19 cellular contexts compared by ENCODE assay signal in genomic region chr17:53142890-53143289, GRCh38.
DNase-seq lines count a peak whose midpoint lies in the region; TF ChIP-seq lines count a peak whose summit lies in the region.
"Had no signal": no experiment of that assay in that cellular context is flagged by ENCODE, and none has a peak within 500 bp of the region (broad histone marks: within the 10 kb centered on the region; RNA-seq: fewer than 3 reads in every experiment).

No MANE protein-coding gene starts in this region.

- in situ Hi-C loops in mammary epithelial cell (cut with MboI; ENCODE audit: low sequenced_read_pairs in 2 of 2), result no loop called here
- in situ Hi-C loops in KBM-7 (cut with MboI; ENCODE audit: low pct_unique_long_range_greater_than_20kb, low sequenced_read_pairs), result no loop called here

- POLR2A ChIA-PET in MCF 10A (lab: Yijun Ruan, JAX), result interaction anchor here (0.6 kb wide), 1 partner anchor 753 kb away, joined by 3 read pairs; no protein-coding TSS in a partner anchor

- no peak overlapping the region for H3K4me3 Mint-ChIP-seq in MCF 10A (ENCODE audit: unreplicated experiment)
- H3K4me3 Mint-ChIP-seq: activated B cell treated with CpG ODN at 0.5 μM for 24 hours, nephron had no signal

- H3K9me3 Mint-ChIP-seq in MCF 10A (ENCODE audit: unreplicated experiment), result no peaks in the 10 kb centered on the region
- H3K9me3 Mint-ChIP-seq: nephron had no signal

- H3K79me2 ChIP-seq in mammary epithelial cell (ENCODE audit: insufficient read depth, low read length), result no peaks in the 10 kb centered on the region
- H3K79me2 ChIP-seq in hepatocyte, result no peaks in the 10 kb centered on the region
- no peaks in the 10 kb centered on the region for H3K79me2 ChIP-seq in smooth muscle cell (ENCODE audit: low read depth)

- H4K20me1 ChIP-seq in mammary epithelial cell (ENCODE audit: insufficient read depth, low read length), result no peaks in the 10 kb centered on the region
- no peaks in the 10 kb centered on the region for H4K20me1 ChIP-seq in hepatocyte (ENCODE audit: insufficient read depth, poor library complexity, severe bottlenecking)
- H4K20me1 ChIP-seq in smooth muscle cell (ENCODE audit: low read depth), result no peaks in the 10 kb centered on the region

- 54% methylated on average over 3 of the region's 3 CpGs for WGBS in mammary epithelial cell (ENCODE audit: low coverage, missing lambda C conversion rate)
- 4% methylated on average over 3 of the region's 3 CpGs for WGBS in hepatocyte (ENCODE audit: low lambda C conversion rate, missing lambda C conversion rate)
- WGBS in smooth muscle cell (ENCODE audit: low lambda C conversion rate), result 0% methylated on average over 3 of the region's 3 CpGs

- H3K4me1 ChIP-seq in mammary epithelial cell (ENCODE audit: insufficient read depth, low read length) (no peaks in the 10 kb centered on the region), hepatocyte (ENCODE audit: insufficient read depth) (no peaks in the 10 kb centered on the region), smooth muscle cell (ENCODE audit: low read depth) (peaks cover 17% of the 10 kb centered on the region)
- H3K4me1 ChIP-seq: esophagus squamous epithelium, sigmoid colon, tibial artery had no signal

- H3K9me3 ChIP-seq in mammary epithelial cell (replicated peaks; ENCODE audit: insufficient read depth, low read length) (no peaks in the 10 kb centered on the region), hepatocyte (ENCODE audit: low read depth) (no peaks in the 10 kb centered on the region), smooth muscle cell (replicated peaks; ENCODE audit: low read depth) (no peaks in the 10 kb centered on the region)
- H3K9me3 ChIP-seq: esophagus squamous epithelium, sigmoid colon, tibial artery had no signal

- H3K27ac ChIP-seq in mammary epithelial cell (ENCODE audit: insufficient read depth, low read depth, low read length) (no peak overlapping the region), hepatocyte (no peak overlapping the region), smooth muscle cell (ENCODE audit: low read depth) (no peak overlapping the region)
- H3K27ac ChIP-seq: coronary artery, esophagus squamous epithelium, sigmoid colon, tibial artery had no signal

- TF ChIP-seq CTCF in MCF 10A (IDR thresholded peaks at IDR 0.05; ENCODE audit: unreplicated experiment) (no peak), mammary epithelial cell (conservative IDR thresholded peaks at IDR 0.05 in 1 of 2, IDR thresholded peaks at IDR 0.05 in 1 of 2; ENCODE audit: extremely low read depth in 1 of 2, insufficient read depth in 1 of 2, low read depth in 1 of 2, low read length in 2 of 2) (no peak), hepatocyte (IDR thresholded peaks at IDR 0.05; ENCODE audit: poor library complexity) (no peak), smooth muscle cell (IDR thresholded peaks at IDR 0.05; ENCODE audit: borderline replicate concordance, insufficient read depth, poor library complexity, severe bottlenecking) (no peak)

- dilution Hi-C loops in mammary epithelial cell (cut with HindIII; ENCODE audit: low sequenced_read_pairs), result no loop called here

- no peaks in the 10 kb centered on the region for H3F3A ChIP-seq in smooth muscle cell (ENCODE audit: low read depth)

- H2AFZ ChIP-seq in mammary epithelial cell (ENCODE audit: low read depth, low read length) (no peak overlapping the region), hepatocyte (no peak overlapping the region), smooth muscle cell (ENCODE audit: low read depth) (peak overlapping the region; percentile 78)

- CTCF ChIA-PET in MCF 10A (lab: Yijun Ruan, JAX), result no interaction called here
- CTCF ChIA-PET in mammary epithelial cell (lab: Charles Lee; ENCODE audit: low non-redundant PET), result no interaction called here

- no peak overlapping the region for H3K4me3 ChIP-seq in mammary epithelial cell (replicated peaks in 1 of 3; ENCODE audit: insufficient read depth in 1 of 3, low read depth in 2 of 3, low read length in 3 of 3)
- no peak overlapping the region for H3K4me3 ChIP-seq in hepatocyte
- H3K4me3 ChIP-seq in smooth muscle cell, result no peak overlapping the region
- H3K4me3 ChIP-seq in H7 (ENCODE audit: insufficient read depth, low read depth, low read length), result no peak overlapping the region
- H3K4me3 ChIP-seq: coronary artery, esophagus squamous epithelium, sigmoid colon, tibial artery had no signal

- DNase-seq in MCF 10A (ENCODE audit: unreplicated experiment) (peak; percentile 3), mammary epithelial cell (no peak), RPMI8226 (peak; percentile 16), hepatocyte (ENCODE audit: low spot score) (peak; percentile 15), smooth muscle cell (lab: John Stamatoyannopoulos, UW; ENCODE audit: unreplicated experiment) (no peak), KBM-7 (no peak), germinal center (ENCODE audit: low spot score) (no peak), H7 (no peak)
- DNase-seq: ACHN; activated B cell treated with CpG ODN at 0.5 μM for 24 hours; activated gamma-delta T cell; aorta; esophagus squamous epithelium; sigmoid colon; stimulated activated CD4-positive, alpha-beta T cell treated with anti-CD3 and anti-CD28 coated beads, Interleukin-4, amount 100 ng/mL, for 24 hours; SW 1271; tibial artery had no signal

- intact Hi-C loops in MCF 10A (cut with micrococcal nuclease), result no loop called here
- intact Hi-C loops in mammary epithelial cell (cut with micrococcal nuclease), result no loop called here

- no peaks in the 10 kb centered on the region for H3K36me3 ChIP-seq in mammary epithelial cell (ENCODE audit: insufficient read depth, low read length)
- H3K36me3 ChIP-seq in hepatocyte (replicated peaks; ENCODE audit: insufficient read depth, low read depth), result no peaks in the 10 kb centered on the region
- H3K36me3 ChIP-seq in smooth muscle cell (ENCODE audit: low read depth), result no peaks in the 10 kb centered on the region
- no peaks in the 10 kb centered on the region for H3K36me3 ChIP-seq in H7 (replicated peaks; ENCODE audit: control insufficient read depth, insufficient read depth, low read length)
- H3K36me3 ChIP-seq: esophagus squamous epithelium, sigmoid colon, tibial artery had no signal

- H3K27me3 ChIP-seq in mammary epithelial cell (ENCODE audit: insufficient read depth, low read length) (no peaks in the 10 kb centered on the region), hepatocyte (no peaks in the 10 kb centered on the region), smooth muscle cell (ENCODE audit: low read depth) (no peaks in the 10 kb centered on the region), H7 (ENCODE audit: control insufficient read depth, insufficient read depth, low read length) (no peaks in the 10 kb centered on the region)
- H3K27me3 ChIP-seq: esophagus squamous epithelium, sigmoid colon, tibial artery had no signal

- H3K4me2 ChIP-seq in mammary epithelial cell (ENCODE audit: insufficient read depth, low read depth, low read length), result no peak overlapping the region
- no peak overlapping the region for H3K4me2 ChIP-seq in hepatocyte
- peak overlapping the region; percentile 79 for H3K4me2 ChIP-seq in smooth muscle cell

- no peak overlapping the region for H3K27ac Mint-ChIP-seq in MCF 10A (ENCODE audit: low read depth, unreplicated experiment)
- H3K27ac Mint-ChIP-seq: activated B cell treated with CpG ODN at 0.5 μM for 24 hours, nephron had no signal

- BruUV-seq in MCF 10A (replicated peaks; lab: Mats Ljungman, UMichigan) (no TSS peak), mammary epithelial cell (replicated peaks; lab: Mats Ljungman, UMichigan) (no TSS peak)

- H3K9me2 ChIP-seq in hepatocyte (replicated peaks; ENCODE audit: insufficient read depth), result no peaks in the 10 kb centered on the region

- H3K9ac ChIP-seq in mammary epithelial cell (ENCODE audit: insufficient read depth, low read length) (no peak overlapping the region), smooth muscle cell (ENCODE audit: low read depth) (no peak overlapping the region)

- peaks cover 45% of the 10 kb centered on the region for H3K27me3 Mint-ChIP-seq in MCF 10A (ENCODE audit: insufficient read depth, unreplicated experiment)
- H3K27me3 Mint-ChIP-seq: activated B cell treated with CpG ODN at 0.5 μM for 24 hours had no signal

- no peaks in the 10 kb centered on the region for H3K4me1 Mint-ChIP-seq in MCF 10A (ENCODE audit: insufficient read depth, unreplicated experiment)
- H3K4me1 Mint-ChIP-seq: activated B cell treated with CpG ODN at 0.5 μM for 24 hours had no signal

- no peaks in the 10 kb centered on the region for H3K36me3 Mint-ChIP-seq in MCF 10A (ENCODE audit: insufficient read depth, unreplicated experiment)

Comparison
In these comparisons a context has a peak if more than half of its experiments do, and no peak if none do; other contexts are left out.
1. DNase-seq: peak in MCF 10A (single experiment), RPMI8226 (single experiment) and hepatocyte (single experiment); none in mammary epithelial cell (single experiment), smooth muscle cell (single experiment), KBM-7 (single experiment), germinal center (single experiment) and H7 (single experiment).